1 cellular context compared by ENCODE assay signal in genomic region chr3:122512284-122512683, GRCh38.
TF ChIP-seq lines count a peak whose summit lies in the region.

No MANE protein-coding gene starts in this region.

TF ChIP-seq in WTC11, 78 proteins besides CTCF, POLR2A, EP300 and RAD21 (continued from another document):
- TF ChIP-seq ZBTB43 (CRISPR knock-in tag; IDR thresholded peaks at IDR 0.05) (no peak), JAZF1 (CRISPR knock-in tag; IDR thresholded peaks at IDR 0.05) (no peak), E2F1 (CRISPR knock-in tag; IDR thresholded peaks at IDR 0.05) (no peak), ATF2 (CRISPR knock-in tag; IDR thresholded peaks at IDR 0.05; ENCODE audit: borderline replicate concordance, low read depth) (no peak), HMGXB4 (CRISPR knock-in tag; IDR thresholded peaks at IDR 0.05) (no peak), PREB (CRISPR knock-in tag; IDR thresholded peaks at IDR 0.05; ENCODE audit: borderline replicate concordance) (no peak), HMGA2 (CRISPR knock-in tag; IDR thresholded peaks at IDR 0.05) (no peak), ATF3 (CRISPR knock-in tag; conservative IDR thresholded peaks at IDR 0.05) (no peak), E2F5 (CRISPR knock-in tag; IDR thresholded peaks at IDR 0.05) (no peak), CREM (CRISPR knock-in tag; IDR thresholded peaks at IDR 0.05) (no peak), ZNF396 (CRISPR knock-in tag; IDR thresholded peaks at IDR 0.05; ENCODE audit: borderline replicate concordance) (no peak), TCF7 (CRISPR knock-in tag; IDR thresholded peaks at IDR 0.05; ENCODE audit: low read depth) (no peak), GABPB1 (CRISPR knock-in tag; IDR thresholded peaks at IDR 0.05) (no peak), NFE2L1 (CRISPR knock-in tag; IDR thresholded peaks at IDR 0.05) (no peak), ARID4B (CRISPR knock-in tag; IDR thresholded peaks at IDR 0.05; ENCODE audit: borderline replicate concordance) (no peak)
